Comparison of ENCODE assay signal across 1 cellular context in the genomic region with DNA sequence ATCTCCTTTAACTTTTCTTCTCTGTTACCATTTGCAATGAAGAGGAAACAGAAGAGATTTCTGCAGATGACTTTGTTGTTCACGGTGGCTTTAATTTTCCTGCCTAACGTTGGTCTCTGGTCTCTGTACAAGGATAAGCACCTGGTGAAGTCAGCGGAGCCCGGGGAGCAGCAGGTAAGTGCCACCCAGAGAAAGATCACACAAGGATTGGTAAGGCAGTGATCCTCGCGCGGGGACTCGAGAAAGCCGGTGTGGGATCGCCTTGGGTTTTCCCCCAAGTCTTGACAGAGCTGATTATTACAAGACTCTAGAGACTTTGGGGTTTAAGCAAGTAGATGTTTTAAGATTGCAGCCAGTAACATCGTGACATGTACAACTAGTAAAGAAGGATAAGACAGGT.
TF ChIP-seq lines count a peak whose summit lies in the region.

No MANE protein-coding gene starts in this region.

TF ChIP-seq in H1, 55 proteins besides CTCF, POLR2A, EP300 and RAD21 (continued from another document):
- no peak for TF ChIP-seq ATF2 (IDR thresholded peaks at IDR 0.05; ENCODE audit: low read length)
- TF ChIP-seq SP1 (IDR thresholded peaks at IDR 0.05; ENCODE audit: low read depth, low read length) = no peak
- no peak for TF ChIP-seq CEBPB (IDR thresholded peaks at IDR 0.05; ENCODE audit: low read depth, low read length)
- no peak for TF ChIP-seq HDAC6 (IDR thresholded peaks at IDR 0.05; ENCODE audit: low read depth, low read length)
